31 cellular contexts compared by ENCODE assay signal in the genomic region with DNA sequence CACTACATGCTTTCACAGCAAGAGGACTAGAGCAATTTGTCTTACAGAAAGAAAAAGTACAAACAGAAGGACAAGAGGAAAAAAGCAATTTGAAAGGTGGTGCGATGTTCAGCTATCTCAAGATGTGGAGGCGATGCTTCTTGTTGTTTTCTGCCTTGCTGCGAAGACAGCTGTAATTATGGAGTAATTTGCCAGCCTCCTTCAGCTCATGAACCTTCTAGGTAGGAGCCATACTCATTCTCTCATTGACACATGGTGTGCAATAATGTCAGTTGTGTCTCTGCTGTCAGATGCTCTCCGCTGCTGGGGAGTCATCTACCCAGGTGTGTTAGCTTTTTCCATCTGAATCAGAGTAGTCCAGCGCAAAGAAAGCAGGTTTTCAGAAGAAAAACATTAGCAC.
"Had no signal": no experiment of that assay in that cellular context is flagged by ENCODE, and none has a peak within 500 bp of the region (broad histone marks: within the 10 kb centered on the region; RNA-seq: fewer than 3 reads in every experiment).

No MANE protein-coding gene starts in this region.

- ATAC-seq: activated CD8-positive, alpha-beta T cell treated with anti-CD3 and anti-CD28 coated beads for 36 hours; activated naive CD4-positive, alpha-beta T cell treated with anti-CD3 and anti-CD28 coated beads, Interleukin-2, amount 50 U/mL, for 72 hours; activated T-cell treated with anti-CD3 and anti-CD28 coated beads, Interleukin-2, amount 50 U/mL, for 4 hours; activated T-cell treated with anti-CD3 and anti-CD28 coated beads, Interleukin-2, amount 50 U/mL, for 72 hours; activated T-helper 17 cell treated with anti-CD3 and anti-CD28 coated beads, Interleukin-2, amount 50 U/mL, for 72 hours; body of pancreas had no signal

- H3K27me3 ChIP-seq: adrenal gland, body of pancreas, brain microvascular endothelial cell, breast epithelium had no signal

- H3K9me3 ChIP-seq: adrenal gland, body of pancreas, breast epithelium had no signal

- H3K27ac ChIP-seq: adrenal gland, body of pancreas, brain microvascular endothelial cell, breast epithelium, VCaP had no signal

- H3K4me3 ChIP-seq: adrenal gland, body of pancreas, breast epithelium had no signal

- H3K4me1 ChIP-seq: body of pancreas, breast epithelium had no signal

- DNase-seq: activated B cell treated with CpG ODN at 0.5 μM for 24 hours; activated CD4-positive, alpha-beta memory T cell treated with anti-CD3 and anti-CD28 coated beads for 36 hours; activated CD4-positive, alpha-beta T cell treated with anti-CD3 and anti-CD28 coated beads for 4 hours; activated CD4-positive, alpha-beta T cell treated with anti-CD3 and anti-CD28 coated beads, Interleukin-2, amount 10 ng/mL, durations not matched to agents 24 days and 14 days; activated CD4-positive, alpha-beta T cell treated with anti-CD3 and anti-CD28 coated beads, Interleukin-2, amount 50 U/mL, for 1 hour; activated CD4-positive, alpha-beta T cell treated with anti-CD3 and anti-CD28 coated beads, Interleukin-2, amount 50 U/mL, for 4 hours; activated CD4-positive, CD25-positive, alpha-beta regulatory T cell treated with anti-CD3 and anti-CD28 coated beads, Interleukin-2, amount 50 U/mL, for 72 hours; activated CD8-positive, alpha-beta memory T cell treated with anti-CD3 and anti-CD28 coated beads, Interleukin-2, amount 50 U/mL, for 4 hours; activated CD8-positive, alpha-beta T cell treated with anti-CD3 and anti-CD28 coated beads for 36 hours; activated effector memory CD4-positive, alpha-beta T cell treated with anti-CD3 and anti-CD28 coated beads, Interleukin-2, amount 50 U/mL, for 16 hours; activated gamma-delta T cell treated with Interleukin-2 at 50 U/mL for 16 hours; activated naive CD4-positive, alpha-beta T cell; activated naive CD4-positive, alpha-beta T cell treated with anti-CD3 and anti-CD28 coated beads for 36 hours; activated naive CD4-positive, alpha-beta T cell treated with anti-CD3 and anti-CD28 coated beads, Interleukin-2, amount 50 U/mL, for 16 hours; activated naive CD8-positive, alpha-beta T cell treated with anti-CD3 and anti-CD28 coated beads for 36 hours; activated T-cell treated with anti-CD3 and anti-CD28 coated beads for 4 hours; activated T-cell treated with anti-CD3 and anti-CD28 coated beads, Interleukin-2, amount 50 U/mL, for 1 hour; activated T-cell treated with anti-CD3 and anti-CD28 coated beads, Interleukin-2, amount 50 U/mL, for 4 hours; activated T-cell treated with anti-CD3 and anti-CD28 coated beads, Interleukin-2, amount 50 U/mL, for 72 hours; adrenal gland; amniotic stem cell; aorta; body of pancreas; brain microvascular endothelial cell; central memory CD4-positive, alpha-beta T cell; T-helper 2 cell; T-helper 9 cell had no signal

- H3K36me3 ChIP-seq: adrenal gland, brain microvascular endothelial cell, breast epithelium had no signal
